30 cellular contexts compared by ENCODE assay signal in the genomic region with DNA sequence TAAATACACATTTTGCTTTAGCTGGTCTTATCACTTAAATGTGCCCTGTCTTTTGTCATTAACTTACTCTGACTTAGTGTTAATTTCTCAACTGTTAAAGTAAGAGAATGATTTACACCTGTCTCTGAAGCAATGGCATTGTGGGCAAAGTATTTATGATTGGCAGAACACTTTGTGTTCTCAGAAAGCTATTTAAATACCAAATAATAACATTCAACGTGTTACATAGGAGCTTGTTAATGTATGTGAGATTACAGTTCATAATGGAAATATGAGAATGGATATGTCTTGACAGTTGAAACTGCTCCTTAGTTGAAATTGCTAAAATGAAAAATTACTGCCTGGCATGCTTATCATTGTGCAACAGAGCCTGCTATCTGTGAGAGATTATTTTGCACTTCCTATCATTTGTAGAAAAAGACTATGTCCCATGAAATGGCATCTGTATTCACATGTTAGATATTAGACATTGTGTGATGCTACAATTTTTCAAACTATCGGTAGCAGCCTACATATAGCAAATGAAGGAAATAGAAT.
"Had no signal": no experiment of that assay in that cellular context is flagged by ENCODE, and none has a peak within 500 bp of the region (broad histone marks: within the 10 kb centered on the region; RNA-seq: fewer than 3 reads in every experiment).

No MANE protein-coding gene starts in this region.

- H3K27me3 ChIP-seq: adrenal gland, ascending aorta, breast epithelium, cardiac muscle cell, colonic mucosa, esophagus muscularis mucosa, gastroesophageal sphincter, heart right ventricle had no signal

- H3K27ac ChIP-seq: adrenal gland, ascending aorta, breast epithelium, cardiac muscle cell, colonic mucosa, esophagus muscularis mucosa, gastroesophageal sphincter, heart right ventricle had no signal

- H3K36me3 ChIP-seq: adrenal gland, ascending aorta, breast epithelium, cardiac muscle cell, colonic mucosa, esophagus muscularis mucosa, gastroesophageal sphincter, heart right ventricle had no signal

- H3K4me3 ChIP-seq: adrenal gland, ascending aorta, breast epithelium, cardiac muscle cell, colonic mucosa, esophagus muscularis mucosa, gastroesophageal sphincter, heart right ventricle had no signal

- H3K9me3 ChIP-seq: adrenal gland, ascending aorta, breast epithelium, colonic mucosa, esophagus muscularis mucosa, gastroesophageal sphincter, heart right ventricle had no signal

- DNase-seq: activated CD4-positive, alpha-beta memory T cell treated with anti-CD3 and anti-CD28 coated beads for 36 hours; activated CD4-positive, alpha-beta T cell treated with anti-CD3 and anti-CD28 coated beads for 36 hours; activated CD4-positive, alpha-beta T cell treated with anti-CD3 and anti-CD28 coated beads, Interleukin-2, amount 10 ng/mL, durations not matched to agents 24 days and 14 days; activated CD4-positive, CD25-positive, alpha-beta regulatory T cell; activated CD4-positive, CD25-positive, alpha-beta regulatory T cell treated with anti-CD3 and anti-CD28 coated beads, Interleukin-2, amount 50 U/mL, for 72 hours; activated CD8-positive, alpha-beta memory T cell treated with anti-CD3 and anti-CD28 coated beads, Interleukin-2, amount 10 ng/mL, durations not matched to agents 7 days and 5 days; activated CD8-positive, alpha-beta memory T cell treated with anti-CD3 and anti-CD28 coated beads, Interleukin-2, amount 50 U/mL, for 4 hours; activated CD8-positive, alpha-beta T cell treated with anti-CD3 and anti-CD28 coated beads, Interleukin-2, amount 10 ng/mL, durations not matched to agents 7 days and 5 days; activated effector memory CD4-positive, alpha-beta T cell treated with anti-CD3 and anti-CD28 coated beads, Interleukin-2, amount 50 U/mL, for 16 hours; activated naive CD4-positive, alpha-beta T cell treated with anti-CD3 and anti-CD28 coated beads for 36 hours; activated naive CD8-positive, alpha-beta T cell treated with anti-CD3 and anti-CD28 coated beads for 36 hours; activated naive CD8-positive, alpha-beta T cell treated with anti-CD3 and anti-CD28 coated beads, Interleukin-2, amount 50 U/mL, for 24 hours; activated T-cell treated with anti-CD3 and anti-CD28 coated beads, Interleukin-2, amount 50 U/mL, for 1 hour; activated T-cell treated with anti-CD3 and anti-CD28 coated beads, Interleukin-2, amount 50 U/mL, for 48 hours; adrenal gland; central memory CD4-positive, alpha-beta T cell; cerebellar nuclear complex; colonic mucosa; effector memory CD4-positive, alpha-beta T cell; endodermal cell; foreskin melanocyte; heart right ventricle; hippocampal formation; T-helper 1 cell; T-helper 17 cell had no signal
